In the genomic region with DNA sequence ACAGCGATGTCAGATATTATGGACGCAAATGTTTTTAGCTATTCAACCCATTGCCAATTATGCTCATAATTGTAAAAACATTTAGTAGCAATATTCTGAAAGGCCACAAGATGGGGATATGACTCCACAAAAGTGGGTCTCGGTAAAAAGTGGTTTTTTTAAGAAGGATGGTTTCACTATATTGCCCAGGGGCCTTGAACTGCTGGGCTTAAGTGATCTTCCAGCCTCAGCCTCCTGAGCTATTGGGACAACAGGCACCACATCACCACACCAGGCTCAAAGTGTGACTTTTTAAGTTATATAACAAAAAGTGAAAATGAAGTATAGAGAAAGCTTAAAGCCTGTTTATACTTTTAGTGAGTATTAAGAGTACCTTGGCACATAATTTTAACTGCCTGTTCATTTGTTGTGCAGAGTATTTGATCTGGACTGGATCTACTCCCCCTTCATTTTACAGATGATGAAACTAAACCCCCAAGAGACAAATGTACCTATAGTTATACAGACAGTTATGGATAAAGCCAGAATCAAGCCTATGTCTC, we compare ENCODE assay signal across 8 cellular contexts.
A peak's percentile ranks its signal among the peaks of the same experiment; 100 is the strongest.
DNase-seq lines count a peak whose midpoint lies in the region; ATAC-seq lines count a peak whose summit lies in the region.

No MANE protein-coding gene starts in this region.

- H3K9me3 Mint-ChIP-seq in effector memory CD8-positive, alpha-beta T cell, result no peaks in the 10 kb centered on the region

- H3K9me3 ChIP-seq in HAP-1, result no peaks in the 10 kb centered on the region

- H3K27me3 ChIP-seq in HAP-1 (ENCODE audit: low read depth), result no peaks in the 10 kb centered on the region

- ATAC-seq in effector memory CD8-positive, alpha-beta T cell (replicated peaks), result peak; percentile 93
- no peak for ATAC-seq in GM19455 (IDR thresholded peaks at IDR 0.05; ENCODE audit: unreplicated experiment)

- peaks cover 35% of the 10 kb centered on the region for H3K4me1 ChIP-seq in HAP-1

- DNase-seq in activated T-cell treated with anti-CD3 and anti-CD28 coated beads, Interleukin-2, amount 50 U/mL, for 1 hour, result peak; percentile 36
- DNase-seq in activated T-cell treated with anti-CD3 and anti-CD28 coated beads for 4 hours (no peak), HAP-1 (ENCODE audit: low spot score in 2 of 2) (peak; percentile 50 to 74), MV-4-11 (lab: John Stamatoyannopoulos, UW) (peak; percentile 66), T-helper 1 cell (peak in 3 of 5 donors; percentile 14 to 62 (median 33)), midbrain (lab: John Stamatoyannopoulos, UW) (peak; percentile 68)
- DNase-seq in effector memory CD8-positive, alpha-beta T cell, result peak; percentile 37 to 51 (median 45)

- H3K27me3 Mint-ChIP-seq in effector memory CD8-positive, alpha-beta T cell, result no peaks in the 10 kb centered on the region

- H3K27ac Mint-ChIP-seq in effector memory CD8-positive, alpha-beta T cell, result peak overlapping the region; percentile 82 to 100

- H3K36me3 ChIP-seq in HAP-1 (replicated peaks), result peaks cover 13% of the 10 kb centered on the region

- H3K36me3 Mint-ChIP-seq in effector memory CD8-positive, alpha-beta T cell (ENCODE audit: insufficient read depth), result peaks cover 21% of the 10 kb centered on the region

- in situ Hi-C loops in HAP-1 (cut with MboI; ENCODE audit: low sequenced_read_pairs), result loop anchor here (25.0 kb wide), 1 partner anchor 176 kb away; no protein-coding TSS in a partner anchor

- H3K4me3 ChIP-seq in HAP-1, result no peak overlapping the region

- H3K4me1 Mint-ChIP-seq in effector memory CD8-positive, alpha-beta T cell (ENCODE audit: low read depth in 2 of 2), result peaks cover 22 to 51% of the 10 kb centered on the region in 2 donors

- H3K4me3 Mint-ChIP-seq in effector memory CD8-positive, alpha-beta T cell, result peak overlapping the region in 1 of 2 donors; percentile 2
